1 cellular context compared by ENCODE assay signal in genomic region chr6:157756708-157757429, GRCh38.
TF ChIP-seq lines count a peak whose summit lies in the region.

No MANE protein-coding gene starts in this region.

TF ChIP-seq in WTC11, 78 proteins besides CTCF, POLR2A, EP300 and RAD21 (continued from another document):
- TF ChIP-seq ZNF281 (CRISPR knock-in tag; IDR thresholded peaks at IDR 0.05), result no peak
- no peak for TF ChIP-seq MAX (CRISPR knock-in tag; IDR thresholded peaks at IDR 0.05)
- peak; percentile 83 for TF ChIP-seq TEAD1 (CRISPR knock-in tag; IDR thresholded peaks at IDR 0.05)
- no peak for TF ChIP-seq ATF1 (CRISPR knock-in tag; IDR thresholded peaks at IDR 0.05)
